1 cellular context compared by ENCODE assay signal in the genomic region with DNA sequence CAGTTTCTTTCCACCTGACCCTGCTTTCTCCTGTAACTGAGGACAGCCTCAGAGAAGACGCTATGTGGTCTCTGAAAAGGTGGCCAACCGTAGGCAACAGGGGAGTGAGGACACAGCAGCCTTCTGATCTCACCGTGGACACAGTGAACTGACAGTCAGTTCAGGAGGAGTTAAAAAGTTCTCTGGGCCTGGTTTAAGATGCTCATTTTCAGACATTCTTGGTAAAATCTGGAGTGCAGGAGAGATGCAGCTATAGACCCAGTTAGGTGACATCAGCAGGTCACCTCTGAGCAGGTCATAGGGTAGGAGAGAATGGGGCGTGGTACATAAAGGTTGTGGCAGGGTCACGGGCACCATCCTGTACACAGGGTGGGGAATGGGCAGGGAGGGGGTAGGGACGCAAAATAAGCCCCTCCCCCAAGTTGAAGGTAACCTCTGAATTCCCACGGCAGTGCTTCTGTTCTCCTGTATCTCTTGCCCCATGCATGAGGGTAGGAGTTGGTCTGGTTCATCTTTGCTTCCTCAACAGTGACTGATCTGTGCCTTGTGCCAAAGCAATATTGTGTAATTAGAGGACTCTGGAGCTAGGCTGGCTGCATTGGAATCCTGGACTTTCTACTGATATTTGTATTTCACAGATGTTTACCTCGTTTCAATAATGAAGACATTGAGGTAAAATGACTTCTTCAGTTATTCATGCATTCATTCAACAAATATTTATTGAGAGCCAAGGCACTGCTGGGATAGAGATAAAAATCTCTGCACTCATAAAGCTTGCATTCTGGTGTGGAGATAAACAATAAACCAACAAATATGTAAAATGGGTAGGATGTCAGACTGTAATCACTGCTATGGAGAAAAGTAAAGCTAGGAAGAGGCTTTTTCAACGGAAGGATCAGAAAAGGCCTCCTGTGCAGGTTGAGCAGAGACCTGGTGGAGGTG.
TF ChIP-seq lines count a peak whose summit lies in the region.

No MANE protein-coding gene starts in this region.

TF ChIP-seq in HepG2, 621 proteins besides CTCF, POLR2A, EP300 and RAD21 (continued from another document and continues in another):
- TF ChIP-seq, protein P1, sequence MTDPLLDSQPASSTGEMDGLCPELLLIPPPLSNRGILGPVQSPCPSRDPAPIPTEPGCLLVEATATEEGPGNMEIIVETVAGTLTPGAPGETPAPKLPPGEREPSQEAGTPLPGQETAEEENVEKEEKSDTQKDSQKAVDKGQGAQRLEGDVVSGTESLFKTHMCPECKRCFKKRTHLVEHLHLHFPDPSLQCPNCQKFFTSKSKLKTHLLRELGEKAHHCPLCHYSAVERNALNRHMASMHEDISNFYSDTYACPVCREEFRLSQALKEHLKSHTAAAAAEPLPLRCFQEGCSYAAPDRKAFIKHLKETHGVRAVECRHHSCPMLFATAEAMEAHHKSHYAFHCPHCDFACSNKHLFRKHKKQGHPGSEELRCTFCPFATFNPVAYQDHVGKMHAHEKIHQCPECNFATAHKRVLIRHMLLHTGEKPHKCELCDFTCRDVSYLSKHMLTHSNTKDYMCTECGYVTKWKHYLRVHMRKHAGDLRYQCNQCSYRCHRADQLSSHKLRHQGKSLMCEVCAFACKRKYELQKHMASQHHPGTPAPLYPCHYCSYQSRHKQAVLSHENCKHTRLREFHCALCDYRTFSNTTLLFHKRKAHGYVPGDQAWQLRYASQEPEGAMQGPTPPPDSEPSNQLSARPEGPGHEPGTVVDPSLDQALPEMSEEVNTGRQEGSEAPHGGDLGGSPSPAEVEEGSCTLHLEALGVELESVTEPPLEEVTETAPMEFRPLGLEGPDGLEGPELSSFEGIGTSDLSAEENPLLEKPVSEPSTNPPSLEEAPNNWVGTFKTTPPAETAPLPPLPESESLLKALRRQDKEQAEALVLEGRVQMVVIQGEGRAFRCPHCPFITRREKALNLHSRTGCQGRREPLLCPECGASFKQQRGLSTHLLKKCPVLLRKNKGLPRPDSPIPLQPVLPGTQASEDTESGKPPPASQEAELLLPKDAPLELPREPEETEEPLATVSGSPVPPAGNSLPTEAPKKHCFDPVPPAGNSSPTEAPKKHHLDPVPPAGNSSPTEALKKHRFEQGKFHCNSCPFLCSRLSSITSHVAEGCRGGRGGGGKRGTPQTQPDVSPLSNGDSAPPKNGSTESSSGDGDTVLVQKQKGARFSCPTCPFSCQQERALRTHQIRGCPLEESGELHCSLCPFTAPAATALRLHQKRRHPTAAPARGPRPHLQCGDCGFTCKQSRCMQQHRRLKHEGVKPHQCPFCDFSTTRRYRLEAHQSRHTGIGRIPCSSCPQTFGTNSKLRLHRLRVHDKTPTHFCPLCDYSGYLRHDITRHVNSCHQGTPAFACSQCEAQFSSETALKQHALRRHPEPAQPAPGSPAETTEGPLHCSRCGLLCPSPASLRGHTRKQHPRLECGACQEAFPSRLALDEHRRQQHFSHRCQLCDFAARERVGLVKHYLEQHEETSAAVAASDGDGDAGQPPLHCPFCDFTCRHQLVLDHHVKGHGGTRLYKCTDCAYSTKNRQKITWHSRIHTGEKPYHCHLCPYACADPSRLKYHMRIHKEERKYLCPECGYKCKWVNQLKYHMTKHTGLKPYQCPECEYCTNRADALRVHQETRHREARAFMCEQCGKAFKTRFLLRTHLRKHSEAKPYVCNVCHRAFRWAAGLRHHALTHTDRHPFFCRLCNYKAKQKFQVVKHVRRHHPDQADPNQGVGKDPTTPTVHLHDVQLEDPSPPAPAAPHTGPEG (CRISPR knock-in tag; IDR thresholded peaks at IDR 0.05), result no peak
- TF ChIP-seq NPAS2 (CRISPR knock-in tag; IDR thresholded peaks at IDR 0.05; ENCODE audit: borderline replicate concordance) (no peak), ZNF777 (CRISPR knock-in tag; IDR thresholded peaks at IDR 0.05) (no peak), MBNL3 (CRISPR knock-in tag; conservative IDR thresholded peaks at IDR 0.05) (no peak), ZBTB37 (CRISPR knock-in tag; IDR thresholded peaks at IDR 0.05) (0 out of 2 replicates have a peak, but pooled peaks have one; percentile 47), ZNF30 (CRISPR knock-in tag; IDR thresholded peaks at IDR 0.05) (no peak), ZNF724P (CRISPR knock-in tag; IDR thresholded peaks at IDR 0.05; ENCODE audit: borderline replicate concordance) (no peak), RERE (CRISPR knock-in tag; IDR thresholded peaks at IDR 0.05; ENCODE audit: low read depth) (no peak), ZNF33A (CRISPR knock-in tag; IDR thresholded peaks at IDR 0.05; ENCODE audit: borderline replicate concordance) (no peak), MLXIP (CRISPR knock-in tag; IDR thresholded peaks at IDR 0.05; ENCODE audit: borderline replicate concordance) (no peak), ZNF850 (CRISPR knock-in tag; conservative IDR thresholded peaks at IDR 0.05) (no peak), ARNT2 (CRISPR knock-in tag; IDR thresholded peaks at IDR 0.05; ENCODE audit: low read depth) (0 out of 2 replicates have a peak, but pooled peaks have one; percentile 21), MAZ (IDR thresholded peaks at IDR 0.05; ENCODE audit: borderline replicate concordance, low read depth, low read length) (no peak), MAZ (CRISPR knock-in tag; IDR thresholded peaks at IDR 0.05; ENCODE audit: low read depth) (peak; percentile 48; the same call in 1 of the 2 replicates), ZFP36L2 (CRISPR knock-in tag; IDR thresholded peaks at IDR 0.05) (no peak), CEBPB (IDR thresholded peaks at IDR 0.05; ENCODE audit: borderline replicate concordance, low read depth, low read length) (peak; percentile 97), HOXA5 (CRISPR knock-in tag; IDR thresholded peaks at IDR 0.05) (no peak), DMAP1 (CRISPR knock-in tag; IDR thresholded peaks at IDR 0.05) (peak; percentile 24; the same call in 1 of the 2 replicates)
- TF ChIP-seq, protein P2, sequence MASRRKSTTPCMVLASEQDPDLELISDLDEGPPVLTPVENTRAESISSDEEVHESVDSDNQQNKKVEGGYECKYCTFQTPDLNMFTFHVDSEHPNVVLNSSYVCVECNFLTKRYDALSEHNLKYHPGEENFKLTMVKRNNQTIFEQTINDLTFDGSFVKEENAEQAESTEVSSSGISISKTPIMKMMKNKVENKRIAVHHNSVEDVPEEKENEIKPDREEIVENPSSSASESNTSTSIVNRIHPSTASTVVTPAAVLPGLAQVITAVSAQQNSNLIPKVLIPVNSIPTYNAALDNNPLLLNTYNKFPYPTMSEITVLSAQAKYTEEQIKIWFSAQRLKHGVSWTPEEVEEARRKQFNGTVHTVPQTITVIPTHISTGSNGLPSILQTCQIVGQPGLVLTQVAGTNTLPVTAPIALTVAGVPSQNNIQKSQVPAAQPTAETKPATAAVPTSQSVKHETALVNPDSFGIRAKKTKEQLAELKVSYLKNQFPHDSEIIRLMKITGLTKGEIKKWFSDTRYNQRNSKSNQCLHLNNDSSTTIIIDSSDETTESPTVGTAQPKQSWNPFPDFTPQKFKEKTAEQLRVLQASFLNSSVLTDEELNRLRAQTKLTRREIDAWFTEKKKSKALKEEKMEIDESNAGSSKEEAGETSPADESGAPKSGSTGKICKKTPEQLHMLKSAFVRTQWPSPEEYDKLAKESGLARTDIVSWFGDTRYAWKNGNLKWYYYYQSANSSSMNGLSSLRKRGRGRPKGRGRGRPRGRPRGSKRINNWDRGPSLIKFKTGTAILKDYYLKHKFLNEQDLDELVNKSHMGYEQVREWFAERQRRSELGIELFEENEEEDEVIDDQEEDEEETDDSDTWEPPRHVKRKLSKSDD (CRISPR knock-in tag; IDR thresholded peaks at IDR 0.05; ENCODE audit: low read depth), result no peak
- TF ChIP-seq, protein P3, sequence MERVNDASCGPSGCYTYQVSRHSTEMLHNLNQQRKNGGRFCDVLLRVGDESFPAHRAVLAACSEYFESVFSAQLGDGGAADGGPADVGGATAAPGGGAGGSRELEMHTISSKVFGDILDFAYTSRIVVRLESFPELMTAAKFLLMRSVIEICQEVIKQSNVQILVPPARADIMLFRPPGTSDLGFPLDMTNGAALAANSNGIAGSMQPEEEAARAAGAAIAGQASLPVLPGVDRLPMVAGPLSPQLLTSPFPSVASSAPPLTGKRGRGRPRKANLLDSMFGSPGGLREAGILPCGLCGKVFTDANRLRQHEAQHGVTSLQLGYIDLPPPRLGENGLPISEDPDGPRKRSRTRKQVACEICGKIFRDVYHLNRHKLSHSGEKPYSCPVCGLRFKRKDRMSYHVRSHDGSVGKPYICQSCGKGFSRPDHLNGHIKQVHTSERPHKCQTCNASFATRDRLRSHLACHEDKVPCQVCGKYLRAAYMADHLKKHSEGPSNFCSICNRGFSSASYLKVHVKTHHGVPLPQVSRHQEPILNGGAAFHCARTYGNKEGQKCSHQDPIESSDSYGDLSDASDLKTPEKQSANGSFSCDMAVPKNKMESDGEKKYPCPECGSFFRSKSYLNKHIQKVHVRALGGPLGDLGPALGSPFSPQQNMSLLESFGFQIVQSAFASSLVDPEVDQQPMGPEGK (CRISPR knock-in tag; IDR thresholded peaks at IDR 0.05), result peak; percentile 89
- TF ChIP-seq, protein P4, sequence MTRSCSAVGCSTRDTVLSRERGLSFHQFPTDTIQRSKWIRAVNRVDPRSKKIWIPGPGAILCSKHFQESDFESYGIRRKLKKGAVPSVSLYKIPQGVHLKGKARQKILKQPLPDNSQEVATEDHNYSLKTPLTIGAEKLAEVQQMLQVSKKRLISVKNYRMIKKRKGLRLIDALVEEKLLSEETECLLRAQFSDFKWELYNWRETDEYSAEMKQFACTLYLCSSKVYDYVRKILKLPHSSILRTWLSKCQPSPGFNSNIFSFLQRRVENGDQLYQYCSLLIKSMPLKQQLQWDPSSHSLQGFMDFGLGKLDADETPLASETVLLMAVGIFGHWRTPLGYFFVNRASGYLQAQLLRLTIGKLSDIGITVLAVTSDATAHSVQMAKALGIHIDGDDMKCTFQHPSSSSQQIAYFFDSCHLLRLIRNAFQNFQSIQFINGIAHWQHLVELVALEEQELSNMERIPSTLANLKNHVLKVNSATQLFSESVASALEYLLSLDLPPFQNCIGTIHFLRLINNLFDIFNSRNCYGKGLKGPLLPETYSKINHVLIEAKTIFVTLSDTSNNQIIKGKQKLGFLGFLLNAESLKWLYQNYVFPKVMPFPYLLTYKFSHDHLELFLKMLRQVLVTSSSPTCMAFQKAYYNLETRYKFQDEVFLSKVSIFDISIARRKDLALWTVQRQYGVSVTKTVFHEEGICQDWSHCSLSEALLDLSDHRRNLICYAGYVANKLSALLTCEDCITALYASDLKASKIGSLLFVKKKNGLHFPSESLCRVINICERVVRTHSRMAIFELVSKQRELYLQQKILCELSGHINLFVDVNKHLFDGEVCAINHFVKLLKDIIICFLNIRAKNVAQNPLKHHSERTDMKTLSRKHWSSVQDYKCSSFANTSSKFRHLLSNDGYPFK (CRISPR knock-in tag; IDR thresholded peaks at IDR 0.05; ENCODE audit: borderline replicate concordance), result no peak
